In the genomic region with DNA sequence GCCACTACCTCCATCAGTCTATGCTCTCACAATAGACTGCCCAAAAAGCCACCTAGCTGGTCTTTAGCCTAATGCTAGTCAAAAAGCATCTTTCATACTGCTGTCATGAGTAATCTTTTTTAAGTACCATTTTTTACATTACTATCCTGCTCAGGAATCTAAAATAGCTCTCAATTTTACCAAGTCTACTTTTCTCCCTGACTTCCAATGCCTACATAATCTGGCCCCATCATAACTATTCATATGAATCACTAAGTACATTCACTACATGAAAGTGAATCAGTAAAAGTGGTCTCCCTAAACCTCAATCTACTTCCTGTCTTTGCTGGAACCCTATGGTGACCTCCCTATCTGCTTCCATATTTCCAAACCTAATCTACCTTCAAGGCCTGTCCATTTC, we compare ENCODE assay signal across 15 cellular contexts.
DNase-seq lines count a peak whose midpoint lies in the region; ATAC-seq, FAIRE-seq and TF ChIP-seq lines count a peak whose summit lies in the region.
"Had no signal": no experiment of that assay in that cellular context is flagged by ENCODE, and none has a peak within 500 bp of the region (broad histone marks: within the 10 kb centered on the region; RNA-seq: fewer than 3 reads in every experiment).

No MANE protein-coding gene starts in this region.

- CTCF ChIA-PET in mammary epithelial cell (lab: Charles Lee; ENCODE audit: low non-redundant PET): no interaction called here

- no peaks in the 10 kb centered on the region for H4K20me1 ChIP-seq in mammary epithelial cell (ENCODE audit: insufficient read depth, low read length)

- H3K9me3 Mint-ChIP-seq in central memory CD8-positive, alpha-beta T cell: no peaks in the 10 kb centered on the region
- H3K9me3 Mint-ChIP-seq in stimulated activated naive CD8-positive, alpha-beta T cell treated with anti-CD3 and anti-CD28 coated beads, Interleukin-15, amount 100 ng/mL, for 72 hours: no peaks in the 10 kb centered on the region
- H3K9me3 Mint-ChIP-seq: neural crest cell had no signal

- dilution Hi-C loops in mammary epithelial cell (cut with HindIII; ENCODE audit: low sequenced_read_pairs): no loop called here

- H3K4me2 ChIP-seq in mammary epithelial cell (ENCODE audit: insufficient read depth, low read depth, low read length): no peak overlapping the region

- DNase-seq in mammary epithelial cell (peak; percentile 14), breast epithelium (ENCODE audit: low spot score in 2 of 2) (no peak), NCI-H226 (peak; percentile 67), uterus (no peak), GM12892 (ENCODE audit: insufficient read length) (no peak)
- DNase-seq in central memory CD8-positive, alpha-beta T cell (ENCODE audit: low spot score in 2 of 2): no peak
- DNase-seq in stimulated activated naive CD8-positive, alpha-beta T cell treated with anti-CD3 and anti-CD28 coated beads, Interleukin-15, amount 100 ng/mL, for 72 hours: no peak
- DNase-seq: activated CD8-positive, alpha-beta memory T cell treated with anti-CD3 and anti-CD28 coated beads, Interleukin-2, amount 50 U/mL, for 4 hours; GF-D8; NCI-H2029; stimulated activated CD4-positive, alpha-beta T cell treated with anti-CD3 and anti-CD28 coated beads, Interleukin-12 subunit alpha, Interleukin-12 subunit beta, amount 100 ng/mL, for 4 hours had no signal

- TF ChIP-seq POLR2A in breast epithelium (IDR thresholded peaks at IDR 0.05) (no peak), uterus (IDR thresholded peaks at IDR 0.05) (no peak), GM12892 (IDR thresholded peaks at IDR 0.05; ENCODE audit: low read depth, low read length) (no peak)

- no peak for TF ChIP-seq CTCF in mammary epithelial cell (conservative IDR thresholded peaks at IDR 0.05 in 1 of 2, IDR thresholded peaks at IDR 0.05 in 1 of 2; ENCODE audit: extremely low read depth in 1 of 2, insufficient read depth in 1 of 2, low read depth in 1 of 2, low read length in 2 of 2)
- no peak for TF ChIP-seq CTCF in breast epithelium (IDR thresholded peaks at IDR 0.05)
- TF ChIP-seq CTCF in uterus (IDR thresholded peaks at IDR 0.05): no peak

- H3K4me3 ChIP-seq in mammary epithelial cell (replicated peaks in 1 of 3; ENCODE audit: insufficient read depth in 1 of 3, low read depth in 2 of 3, low read length in 3 of 3): no peak overlapping the region
- no peak overlapping the region for H3K4me3 ChIP-seq in breast epithelium
- H3K4me3 ChIP-seq in uterus: no peak overlapping the region

- H3K36me3 Mint-ChIP-seq in central memory CD8-positive, alpha-beta T cell (ENCODE audit: insufficient read depth): peaks cover 53% of the 10 kb centered on the region

- H3K27ac Mint-ChIP-seq in central memory CD8-positive, alpha-beta T cell (ENCODE audit: low read depth): peak overlapping the region; percentile 89
- peak overlapping the region; percentile 4 to 84 for H3K27ac Mint-ChIP-seq in stimulated activated naive CD8-positive, alpha-beta T cell treated with anti-CD3 and anti-CD28 coated beads, Interleukin-15, amount 100 ng/mL, for 72 hours

- no peaks in the 10 kb centered on the region for H3K27me3 Mint-ChIP-seq in central memory CD8-positive, alpha-beta T cell
- no peaks in the 10 kb centered on the region for H3K27me3 Mint-ChIP-seq in stimulated activated naive CD8-positive, alpha-beta T cell treated with anti-CD3 and anti-CD28 coated beads, Interleukin-15, amount 100 ng/mL, for 72 hours

- no TSS peak for BruUV-seq in mammary epithelial cell (replicated peaks; lab: Mats Ljungman, UMichigan)

- intact Hi-C loops in mammary epithelial cell (cut with micrococcal nuclease): no loop called here
- intact Hi-C loops in breast epithelium (cut with DNase I; ENCODE audit: low total_unique reads): no loop called here
- intact Hi-C loops in uterus (cut with DNase I; ENCODE audit: low total_unique reads): no loop called here

- FAIRE-seq in GM12892 (lab: Jason Lieb, UNC): no peak
- FAIRE-seq: H1 had no signal

- no peak overlapping the region for H3K4me3 Mint-ChIP-seq in central memory CD8-positive, alpha-beta T cell
- no peak overlapping the region for H3K4me3 Mint-ChIP-seq in stimulated activated naive CD8-positive, alpha-beta T cell treated with anti-CD3 and anti-CD28 coated beads, Interleukin-15, amount 100 ng/mL, for 72 hours
- H3K4me3 Mint-ChIP-seq: neural crest cell had no signal

- H2AFZ ChIP-seq in mammary epithelial cell (ENCODE audit: low read depth, low read length): no peak overlapping the region

- no peak for ATAC-seq in central memory CD8-positive, alpha-beta T cell (replicated peaks; ENCODE audit: extremely low read depth, poor library complexity, severe bottlenecking)
- ATAC-seq in stimulated activated naive CD8-positive, alpha-beta T cell treated with anti-CD3 and anti-CD28 coated beads, Interleukin-15, amount 100 ng/mL, for 72 hours: peak; percentile 91
- no peak for ATAC-seq in GM18873 (IDR thresholded peaks at IDR 0.05; ENCODE audit: low FRiP score, unreplicated experiment)

- H3K4me1 Mint-ChIP-seq in central memory CD8-positive, alpha-beta T cell: peaks cover 9% of the 10 kb centered on the region
- peaks cover 12% of the 10 kb centered on the region for H3K4me1 Mint-ChIP-seq in stimulated activated naive CD8-positive, alpha-beta T cell treated with anti-CD3 and anti-CD28 coated beads, Interleukin-15, amount 100 ng/mL, for 72 hours
- H3K4me1 Mint-ChIP-seq: neural crest cell had no signal

- H3K27ac ChIP-seq in mammary epithelial cell (ENCODE audit: insufficient read depth, low read depth, low read length): no peak overlapping the region
- no peak overlapping the region for H3K27ac ChIP-seq in breast epithelium
- no peak overlapping the region for H3K27ac ChIP-seq in uterus
- H3K27ac ChIP-seq: C4-2B had no signal

- H3K4me1 ChIP-seq in mammary epithelial cell (ENCODE audit: insufficient read depth, low read length): no peaks in the 10 kb centered on the region
- no peaks in the 10 kb centered on the region for H3K4me1 ChIP-seq in breast epithelium
- no peaks in the 10 kb centered on the region for H3K4me1 ChIP-seq in uterus

- H3K36me3 ChIP-seq in mammary epithelial cell (ENCODE audit: insufficient read depth, low read length) (peaks cover 16% of the 10 kb centered on the region), breast epithelium (no peaks in the 10 kb centered on the region), uterus (no peaks in the 10 kb centered on the region)

- no peaks in the 10 kb centered on the region for H3K79me2 ChIP-seq in mammary epithelial cell (ENCODE audit: insufficient read depth, low read length)

- in situ Hi-C loops in mammary epithelial cell (cut with MboI; ENCODE audit: low sequenced_read_pairs in 2 of 2): no loop called here

- no peaks in the 10 kb centered on the region for H3K9me3 ChIP-seq in mammary epithelial cell (replicated peaks; ENCODE audit: insufficient read depth, low read length)
- no peaks in the 10 kb centered on the region for H3K9me3 ChIP-seq in breast epithelium
- H3K9me3 ChIP-seq in uterus: no peaks in the 10 kb centered on the region

- no peak overlapping the region for H3K9ac ChIP-seq in mammary epithelial cell (ENCODE audit: insufficient read depth, low read length)

- H3K27me3 ChIP-seq in mammary epithelial cell (ENCODE audit: insufficient read depth, low read length): no peaks in the 10 kb centered on the region
- H3K27me3 ChIP-seq in breast epithelium: no peaks in the 10 kb centered on the region
- H3K27me3 ChIP-seq in uterus: no peaks in the 10 kb centered on the region

Comparison
In these comparisons a context has a peak if more than half of its experiments do, and no peak if none do; other contexts are left out.
1. DNase-seq: peak in mammary epithelial cell (single experiment) and NCI-H226 (single experiment); none in breast epithelium (0 of 2), central memory CD8-positive, alpha-beta T cell (0 of 2), stimulated activated naive CD8-positive, alpha-beta T cell treated with anti-CD3 and anti-CD28 coated beads, Interleukin-15, amount 100 ng/mL, for 72 hours (0 of 2), uterus (0 of 2) and GM12892 (single experiment).